Comparison of ENCODE assay signal across 8 cellular contexts in the genomic region with DNA sequence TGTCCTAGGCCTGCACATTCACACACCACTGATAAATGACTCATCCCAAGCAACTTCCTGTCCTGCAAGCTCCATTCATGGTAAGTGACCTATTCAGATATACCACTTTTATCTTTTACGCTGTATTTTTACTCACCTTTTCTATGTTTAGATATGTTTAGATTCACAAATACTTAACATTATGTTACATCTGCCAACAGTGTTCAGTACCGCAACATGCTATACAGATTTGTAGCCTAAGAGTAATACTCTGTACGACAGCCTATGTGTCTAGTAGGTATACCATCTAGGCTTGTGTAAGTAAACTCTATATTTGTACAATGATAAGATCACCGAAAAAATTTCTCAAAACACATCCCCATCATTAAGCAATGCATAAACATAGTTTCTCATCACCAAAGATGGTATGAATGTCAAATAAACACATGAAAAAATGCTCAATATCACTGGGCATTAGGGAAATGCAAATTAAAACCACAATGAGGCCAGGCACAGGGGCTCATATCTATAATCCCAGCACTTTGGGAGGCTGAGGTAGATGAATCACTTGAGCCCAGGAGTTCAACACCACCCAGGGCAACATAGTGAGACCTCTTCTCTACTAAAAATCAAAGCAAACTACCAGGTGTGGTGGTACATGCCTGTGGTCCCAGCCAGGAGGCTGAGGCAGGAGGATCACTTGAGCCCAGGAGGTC. TPM values are rescaled to one million over a fixed set of nuclear protein-coding genes. Genes with fewer than 3 reads are reported as not detected.
DNase-seq lines count a peak whose midpoint lies in the region; ATAC-seq and TF ChIP-seq lines count a peak whose summit lies in the region.

No MANE protein-coding gene starts in this region.

- H3K4me1 Mint-ChIP-seq in activated CD4-positive, alpha-beta T cell treated with anti-CD3 and anti-CD28 coated beads, Interleukin-2, amount 10 ng/mL, durations not matched to agents 24 days and 14 days, result peaks cover 13% of the 10 kb centered on the region

- DNase-seq in GM06990 (ENCODE audit: extremely low read depth, insufficient read length), result peak; percentile 18
- DNase-seq in MV-4-11 (lab: John Stamatoyannopoulos, UW), result peak; percentile 44
- peak; percentile 28 for DNase-seq in dedifferentiated amniotic fluid mesenchymal stem cell (ENCODE audit: extremely low spot score)
- peak; percentile 77 for DNase-seq in non-pigmented ciliary epithelial cell (ENCODE audit: low read depth)
- DNase-seq in central memory CD4-positive, alpha-beta T cell, result no peak
- DNase-seq in activated CD8-positive, alpha-beta memory T cell treated with anti-CD3 and anti-CD28 coated beads for 24 hours, result no peak
- no peak for DNase-seq in activated CD4-positive, alpha-beta T cell treated with anti-CD3 and anti-CD28 coated beads, Interleukin-2, amount 10 ng/mL, durations not matched to agents 24 days and 14 days

- no peak for TF ChIP-seq CTCF in GM06990 (IDR thresholded peaks at IDR 0.05; ENCODE audit: insufficient read depth, low read length, poor library complexity, severe bottlenecking)

- H3K27me3 ChIP-seq in GM06990 (replicated peaks; ENCODE audit: control insufficient read depth, insufficient read depth, low read length), result no peaks in the 10 kb centered on the region

- peaks cover 10% of the 10 kb centered on the region for H3K36me3 Mint-ChIP-seq in activated CD4-positive, alpha-beta T cell treated with anti-CD3 and anti-CD28 coated beads, Interleukin-2, amount 10 ng/mL, durations not matched to agents 24 days and 14 days (ENCODE audit: low read depth)

- no peak overlapping the region for H3K4me3 Mint-ChIP-seq in activated CD4-positive, alpha-beta T cell treated with anti-CD3 and anti-CD28 coated beads, Interleukin-2, amount 10 ng/mL, durations not matched to agents 24 days and 14 days

- H3K27ac Mint-ChIP-seq in activated CD4-positive, alpha-beta T cell treated with anti-CD3 and anti-CD28 coated beads, Interleukin-2, amount 10 ng/mL, durations not matched to agents 24 days and 14 days, result no peak overlapping the region

- H3K9me3 Mint-ChIP-seq in activated CD4-positive, alpha-beta T cell treated with anti-CD3 and anti-CD28 coated beads, Interleukin-2, amount 10 ng/mL, durations not matched to agents 24 days and 14 days, result no peaks in the 10 kb centered on the region

- intact Hi-C loops in activated CD4-positive, alpha-beta T cell treated with anti-CD3 and anti-CD28 coated beads, Interleukin-2, amount 10 ng/mL, durations not matched to agents 24 days and 14 days (cut with micrococcal nuclease), result no loop called here

- H3K36me3 ChIP-seq in GM06990 (ENCODE audit: control insufficient read depth, insufficient read depth, low read length), result peaks cover 3% of the 10 kb centered on the region; the same call in 1 of the 2 replicates

- no peak for ATAC-seq in GM21515 (IDR thresholded peaks at IDR 0.05; ENCODE audit: unreplicated experiment)

- H3K4me3 ChIP-seq in GM06990 (replicated peaks; ENCODE audit: low read depth, low read length), result no peak overlapping the region

- H3K27me3 Mint-ChIP-seq in activated CD4-positive, alpha-beta T cell treated with anti-CD3 and anti-CD28 coated beads, Interleukin-2, amount 10 ng/mL, durations not matched to agents 24 days and 14 days, result no peaks in the 10 kb centered on the region

RNA-seq across cellular contexts. Expression of gene ATXN2, which starts 20.7 kb away (rescaled TPM):
- 49.3 and 53.0 TPM in 2 replicates for total RNA-seq in activated CD4-positive, alpha-beta T cell treated with anti-CD3 and anti-CD28 coated beads, Interleukin-2, amount 10 ng/mL, durations not matched to agents 24 days and 14 days

Comparison
In these comparisons a context has a peak if more than half of its experiments do, and no peak if none do; other contexts are left out.
1. DNase-seq: peak in GM06990 (single experiment), MV-4-11 (single experiment), dedifferentiated amniotic fluid mesenchymal stem cell (single experiment) and non-pigmented ciliary epithelial cell (single experiment); none in central memory CD4-positive, alpha-beta T cell (single experiment), activated CD8-positive, alpha-beta memory T cell treated with anti-CD3 and anti-CD28 coated beads for 24 hours (single experiment) and activated CD4-positive, alpha-beta T cell treated with anti-CD3 and anti-CD28 coated beads, Interleukin-2, amount 10 ng/mL, durations not matched to agents 24 days and 14 days (single experiment).